In genomic region chr2:3620834-3621233, GRCh38 we compare ENCODE assay signal across 1 cellular context.
TF ChIP-seq lines count a peak whose summit lies in the region.

No MANE protein-coding gene starts in this region.

TF ChIP-seq in HepG2, 621 proteins besides CTCF, POLR2A, EP300 and RAD21 (continued from another document and continues in another):
- TF ChIP-seq ZNF280B (CRISPR knock-in tag; IDR thresholded peaks at IDR 0.05; ENCODE audit: borderline replicate concordance) = no peak
- no peak for TF ChIP-seq ZNF205 (CRISPR knock-in tag; IDR thresholded peaks at IDR 0.05)
- TF ChIP-seq ZNF687 (CRISPR knock-in tag; IDR thresholded peaks at IDR 0.05) = no peak
- TF ChIP-seq, protein P1, sequence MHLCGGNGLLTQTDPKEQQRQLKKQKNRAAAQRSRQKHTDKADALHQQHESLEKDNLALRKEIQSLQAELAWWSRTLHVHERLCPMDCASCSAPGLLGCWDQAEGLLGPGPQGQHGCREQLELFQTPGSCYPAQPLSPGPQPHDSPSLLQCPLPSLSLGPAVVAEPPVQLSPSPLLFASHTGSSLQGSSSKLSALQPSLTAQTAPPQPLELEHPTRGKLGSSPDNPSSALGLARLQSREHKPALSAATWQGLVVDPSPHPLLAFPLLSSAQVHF (CRISPR knock-in tag; IDR thresholded peaks at IDR 0.05) = no peak
- TF ChIP-seq, protein P2, sequence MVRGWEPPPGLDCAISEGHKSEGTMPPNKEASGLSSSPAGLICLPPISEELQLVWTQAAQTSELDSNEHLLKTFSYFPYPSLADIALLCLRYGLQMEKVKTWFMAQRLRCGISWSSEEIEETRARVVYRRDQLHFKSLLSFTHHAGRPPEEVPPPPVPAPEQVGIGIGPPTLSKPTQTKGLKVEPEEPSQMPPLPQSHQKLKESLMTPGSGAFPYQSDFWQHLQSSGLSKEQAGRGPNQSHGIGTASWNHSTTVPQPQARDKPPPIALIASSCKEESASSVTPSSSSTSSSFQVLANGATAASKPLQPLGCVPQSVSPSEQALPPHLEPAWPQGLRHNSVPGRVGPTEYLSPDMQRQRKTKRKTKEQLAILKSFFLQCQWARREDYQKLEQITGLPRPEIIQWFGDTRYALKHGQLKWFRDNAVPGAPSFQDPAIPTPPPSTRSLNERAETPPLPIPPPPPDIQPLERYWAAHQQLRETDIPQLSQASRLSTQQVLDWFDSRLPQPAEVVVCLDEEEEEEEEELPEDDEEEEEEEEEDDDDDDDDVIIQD (CRISPR knock-in tag; IDR thresholded peaks at IDR 0.05; ENCODE audit: low read depth) = no peak
- no peak for TF ChIP-seq MBNL3 (CRISPR knock-in tag; conservative IDR thresholded peaks at IDR 0.05)
- no peak for TF ChIP-seq MZF1 (CRISPR knock-in tag; IDR thresholded peaks at IDR 0.05; ENCODE audit: borderline replicate concordance)
- TF ChIP-seq ZNF260 (CRISPR knock-in tag; IDR thresholded peaks at IDR 0.05; ENCODE audit: borderline replicate concordance, low read depth) = no peak
- TF ChIP-seq MAFK (conservative IDR thresholded peaks at IDR 0.05 in 1 of 2, IDR thresholded peaks at IDR 0.05 in 1 of 2; ENCODE audit: low read length in 2 of 2) = no peak
- TF ChIP-seq, protein P3, sequence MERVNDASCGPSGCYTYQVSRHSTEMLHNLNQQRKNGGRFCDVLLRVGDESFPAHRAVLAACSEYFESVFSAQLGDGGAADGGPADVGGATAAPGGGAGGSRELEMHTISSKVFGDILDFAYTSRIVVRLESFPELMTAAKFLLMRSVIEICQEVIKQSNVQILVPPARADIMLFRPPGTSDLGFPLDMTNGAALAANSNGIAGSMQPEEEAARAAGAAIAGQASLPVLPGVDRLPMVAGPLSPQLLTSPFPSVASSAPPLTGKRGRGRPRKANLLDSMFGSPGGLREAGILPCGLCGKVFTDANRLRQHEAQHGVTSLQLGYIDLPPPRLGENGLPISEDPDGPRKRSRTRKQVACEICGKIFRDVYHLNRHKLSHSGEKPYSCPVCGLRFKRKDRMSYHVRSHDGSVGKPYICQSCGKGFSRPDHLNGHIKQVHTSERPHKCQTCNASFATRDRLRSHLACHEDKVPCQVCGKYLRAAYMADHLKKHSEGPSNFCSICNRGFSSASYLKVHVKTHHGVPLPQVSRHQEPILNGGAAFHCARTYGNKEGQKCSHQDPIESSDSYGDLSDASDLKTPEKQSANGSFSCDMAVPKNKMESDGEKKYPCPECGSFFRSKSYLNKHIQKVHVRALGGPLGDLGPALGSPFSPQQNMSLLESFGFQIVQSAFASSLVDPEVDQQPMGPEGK (CRISPR knock-in tag; IDR thresholded peaks at IDR 0.05) = peak; percentile 27; the same call in 1 of the 2 replicates
- TF ChIP-seq ZNF784 (CRISPR knock-in tag; IDR thresholded peaks at IDR 0.05; ENCODE audit: borderline replicate concordance) = no peak
- TF ChIP-seq NFKBIZ (CRISPR knock-in tag; IDR thresholded peaks at IDR 0.05) = no peak
- TF ChIP-seq, protein P4, sequence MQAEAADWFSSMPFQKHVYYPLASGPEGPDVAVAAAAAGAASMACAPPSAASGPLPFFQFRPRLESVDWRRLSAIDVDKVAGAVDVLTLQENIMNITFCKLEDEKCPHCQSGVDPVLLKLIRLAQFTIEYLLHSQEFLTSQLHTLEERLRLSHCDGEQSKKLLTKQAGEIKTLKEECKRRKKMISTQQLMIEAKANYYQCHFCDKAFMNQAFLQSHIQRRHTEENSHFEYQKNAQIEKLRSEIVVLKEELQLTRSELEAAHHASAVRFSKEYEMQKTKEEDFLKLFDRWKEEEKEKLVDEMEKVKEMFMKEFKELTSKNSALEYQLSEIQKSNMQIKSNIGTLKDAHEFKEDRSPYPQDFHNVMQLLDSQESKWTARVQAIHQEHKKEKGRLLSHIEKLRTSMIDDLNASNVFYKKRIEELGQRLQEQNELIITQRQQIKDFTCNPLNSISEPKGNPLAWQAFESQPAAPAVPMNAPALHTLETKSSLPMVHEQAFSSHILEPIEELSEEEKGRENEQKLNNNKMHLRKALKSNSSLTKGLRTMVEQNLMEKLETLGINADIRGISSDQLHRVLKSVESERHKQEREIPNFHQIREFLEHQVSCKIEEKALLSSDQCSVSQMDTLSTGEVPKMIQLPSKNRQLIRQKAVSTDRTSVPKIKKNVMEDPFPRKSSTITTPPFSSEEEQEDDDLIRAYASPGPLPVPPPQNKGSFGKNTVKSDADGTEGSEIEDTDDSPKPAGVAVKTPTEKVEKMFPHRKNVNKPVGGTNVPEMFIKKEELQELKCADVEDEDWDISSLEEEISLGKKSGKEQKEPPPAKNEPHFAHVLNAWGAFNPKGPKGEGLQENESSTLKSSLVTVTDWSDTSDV (CRISPR knock-in tag; IDR thresholded peaks at IDR 0.05) = no peak
- no peak for TF ChIP-seq ZNF430 (CRISPR knock-in tag; IDR thresholded peaks at IDR 0.05)
- TF ChIP-seq HNRNPL (IDR thresholded peaks at IDR 0.05; ENCODE audit: low read depth, low read length) = no peak
- peak; percentile 27; the same call in 1 of the 2 replicates for TF ChIP-seq HNF4G (IDR thresholded peaks at IDR 0.05; ENCODE audit: borderline replicate concordance, low read depth, low read length)
- TF ChIP-seq HNF4G (CRISPR knock-in tag; IDR thresholded peaks at IDR 0.05; ENCODE audit: borderline replicate concordance, low read depth) = no peak
- no peak for TF ChIP-seq DNMT1 (CRISPR knock-in tag; IDR thresholded peaks at IDR 0.05)
- TF ChIP-seq ETV5 (CRISPR knock-in tag; IDR thresholded peaks at IDR 0.05; ENCODE audit: borderline replicate concordance) = no peak; the same call in 1 of the 2 replicates
- TF ChIP-seq SRSF4 (IDR thresholded peaks at IDR 0.05; ENCODE audit: low read depth, low read length, poor library complexity, severe bottlenecking) = no peak
- TF ChIP-seq ZNF143 (CRISPR knock-in tag; IDR thresholded peaks at IDR 0.05) = no peak
- TF ChIP-seq, protein P5, sequence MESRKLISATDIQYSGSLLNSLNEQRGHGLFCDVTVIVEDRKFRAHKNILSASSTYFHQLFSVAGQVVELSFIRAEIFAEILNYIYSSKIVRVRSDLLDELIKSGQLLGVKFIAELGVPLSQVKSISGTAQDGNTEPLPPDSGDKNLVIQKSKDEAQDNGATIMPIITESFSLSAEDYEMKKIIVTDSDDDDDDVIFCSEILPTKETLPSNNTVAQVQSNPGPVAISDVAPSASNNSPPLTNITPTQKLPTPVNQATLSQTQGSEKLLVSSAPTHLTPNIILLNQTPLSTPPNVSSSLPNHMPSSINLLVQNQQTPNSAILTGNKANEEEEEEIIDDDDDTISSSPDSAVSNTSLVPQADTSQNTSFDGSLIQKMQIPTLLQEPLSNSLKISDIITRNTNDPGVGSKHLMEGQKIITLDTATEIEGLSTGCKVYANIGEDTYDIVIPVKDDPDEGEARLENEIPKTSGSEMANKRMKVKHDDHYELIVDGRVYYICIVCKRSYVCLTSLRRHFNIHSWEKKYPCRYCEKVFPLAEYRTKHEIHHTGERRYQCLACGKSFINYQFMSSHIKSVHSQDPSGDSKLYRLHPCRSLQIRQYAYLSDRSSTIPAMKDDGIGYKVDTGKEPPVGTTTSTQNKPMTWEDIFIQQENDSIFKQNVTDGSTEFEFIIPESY (CRISPR knock-in tag; IDR thresholded peaks at IDR 0.05) = no peak
- TF ChIP-seq, protein P6, sequence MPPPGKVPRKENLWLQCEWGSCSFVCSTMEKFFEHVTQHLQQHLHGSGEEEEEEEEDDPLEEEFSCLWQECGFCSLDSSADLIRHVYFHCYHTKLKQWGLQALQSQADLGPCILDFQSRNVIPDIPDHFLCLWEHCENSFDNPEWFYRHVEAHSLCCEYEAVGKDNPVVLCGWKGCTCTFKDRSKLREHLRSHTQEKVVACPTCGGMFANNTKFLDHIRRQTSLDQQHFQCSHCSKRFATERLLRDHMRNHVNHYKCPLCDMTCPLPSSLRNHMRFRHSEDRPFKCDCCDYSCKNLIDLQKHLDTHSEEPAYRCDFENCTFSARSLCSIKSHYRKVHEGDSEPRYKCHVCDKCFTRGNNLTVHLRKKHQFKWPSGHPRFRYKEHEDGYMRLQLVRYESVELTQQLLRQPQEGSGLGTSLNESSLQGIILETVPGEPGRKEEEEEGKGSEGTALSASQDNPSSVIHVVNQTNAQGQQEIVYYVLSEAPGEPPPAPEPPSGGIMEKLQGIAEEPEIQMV (CRISPR knock-in tag; IDR thresholded peaks at IDR 0.05; ENCODE audit: low read depth) = no peak
- TF ChIP-seq CHD4 (IDR thresholded peaks at IDR 0.05; ENCODE audit: borderline replicate concordance, low read length) = no peak
- TF ChIP-seq ZNF598 (CRISPR knock-in tag; IDR thresholded peaks at IDR 0.05; ENCODE audit: borderline replicate concordance) = no peak
- TF ChIP-seq TARDBP (CRISPR knock-in tag; IDR thresholded peaks at IDR 0.05) = peak; percentile 81
- TF ChIP-seq THRA (CRISPR knock-in tag; IDR thresholded peaks at IDR 0.05; ENCODE audit: borderline replicate concordance) = no peak
- no peak for TF ChIP-seq CENPBD1 (CRISPR knock-in tag; IDR thresholded peaks at IDR 0.05; ENCODE audit: borderline replicate concordance, low read depth)
- no peak for TF ChIP-seq PTBP1 (IDR thresholded peaks at IDR 0.05; ENCODE audit: low read depth, low read length, poor library complexity, severe bottlenecking)
- TF ChIP-seq FOXO1 (CRISPR knock-in tag; IDR thresholded peaks at IDR 0.05) = peak; percentile 82; the same call in 1 of the 2 replicates
- no peak for TF ChIP-seq ZNF691 (CRISPR knock-in tag; IDR thresholded peaks at IDR 0.05; ENCODE audit: borderline replicate concordance, low read depth)
- TF ChIP-seq ISL2 (CRISPR knock-in tag; IDR thresholded peaks at IDR 0.05) = peak; percentile 85
- no peak for TF ChIP-seq ZNF256 (CRISPR knock-in tag; conservative IDR thresholded peaks at IDR 0.05)
